Comparison of ENCODE assay signal across 18 cellular contexts in genomic region chr3:53074366-53074696, GRCh38. TPM values are rescaled to one million over a fixed set of nuclear protein-coding genes. Genes with fewer than 3 reads are reported as not detected.
A peak's percentile ranks its signal among the peaks of the same experiment; 100 is the strongest.
DNase-seq lines count a peak whose midpoint lies in the region; ATAC-seq and TF ChIP-seq lines count a peak whose summit lies in the region.
"Had no signal": no experiment of that assay in that cellular context is flagged by ENCODE, and none has a peak within 500 bp of the region (broad histone marks: within the 10 kb centered on the region; RNA-seq: fewer than 3 reads in every experiment).

No MANE protein-coding gene starts in this region.

- ATAC-seq in left cardiac atrium (no peak), WTC11 (no peak), left lobe of liver (peak; percentile 9), right lobe of liver (no peak), HG02870 (IDR thresholded peaks at IDR 0.05; ENCODE audit: unreplicated experiment) (no peak)

- intact Hi-C loops in cardiac septum (cut with DNase I) = loop anchor here (5.0 kb wide), 1 partner anchor 222 kb away; no protein-coding TSS in a partner anchor
- intact Hi-C loops in left cardiac atrium (cut with DNase I) = loop anchor here in 1 of 2 donors (5.0 to 10.0 kb wide), 2 partner anchors 140 to 332 kb away; no protein-coding TSS in a partner anchor
- intact Hi-C loops in right lobe of liver (cut with DNase I) = loop anchor here (10.0 kb wide), 2 partner anchors 210 to 220 kb away; no protein-coding TSS in a partner anchor

- peaks cover 2% of the 10 kb centered on the region; the same call in 1 of the 2 replicates for H3K27me3 Mint-ChIP-seq in WTC11 (ENCODE audit: low read depth)

- 78% methylated on average over 1 of the region's 1 CpG for WGBS in right lobe of liver (ENCODE audit: insufficient coverage, low coverage, low lambda C conversion rate, missing lambda C conversion rate)

- no peaks in the 10 kb centered on the region for H3K9me3 ChIP-seq in right lobe of liver
- H3K9me3 ChIP-seq: thoracic aorta had no signal

- DNase-seq in cardiac septum (ENCODE audit: low spot score) (peak; percentile 46), left cardiac atrium (no peak), WTC11 (ENCODE audit: low spot score) (peak; percentile 4), left lobe of liver (ENCODE audit: low spot score) (no peak), right lobe of liver (no peak), cortex of kidney (lab: John Stamatoyannopoulos, UW) (no peak)
- DNase-seq: central memory CD4-positive, alpha-beta T cell; DMS79; effector memory CD4-positive, alpha-beta T cell; kidney; MM.1S; NCI-H187; NCI-H446 treated with DMSO at 0.1 percent for 48 hours; occipital lobe; stimulated activated CD4-positive, alpha-beta T cell treated with anti-CD3 and anti-CD28 coated beads, Interleukin-4, amount 100 ng/mL, for 1 hour had no signal

- H3K9me3 Mint-ChIP-seq in WTC11 = no peaks in the 10 kb centered on the region

- no peak for TF ChIP-seq POLR2A in right lobe of liver (IDR thresholded peaks at IDR 0.05)

- peak overlapping the region; percentile 63; the same call in 1 of the 2 replicates for H3K27ac Mint-ChIP-seq in WTC11

- peaks cover 0 to 11% (median 0%) of the 10 kb centered on the region in 4 donors for H3K4me1 ChIP-seq in right lobe of liver

- no peak overlapping the region for H3K27ac ChIP-seq in right lobe of liver
- H3K27ac ChIP-seq: hepatocyte had no signal

- POLR2A ChIA-PET in WTC11 (lab: Charles Lee) = interaction anchor here (0.6 kb wide), 1 partner anchor 93 kb away, joined by 3 read pairs; no protein-coding TSS in a partner anchor

- no peaks in the 10 kb centered on the region for H3K36me3 ChIP-seq in right lobe of liver
- H3K36me3 ChIP-seq: thoracic aorta had no signal

- no peaks in the 10 kb centered on the region for H3K36me3 Mint-ChIP-seq in WTC11

- H3K4me3 Mint-ChIP-seq in WTC11 = no peak overlapping the region

- H3K4me1 Mint-ChIP-seq in WTC11 = peaks cover 19% of the 10 kb centered on the region

- TF ChIP-seq CTCF in WTC11 (IDR thresholded peaks at IDR 0.05) = no peak
- peak in 1 of 4 donors; percentile 9 for TF ChIP-seq CTCF in right lobe of liver (IDR thresholded peaks at IDR 0.05)

- no peak overlapping the region for H3K4me3 ChIP-seq in right lobe of liver
- H3K4me3 ChIP-seq: hepatocyte, thoracic aorta had no signal

- H3K27me3 ChIP-seq in right lobe of liver = no peaks in the 10 kb centered on the region
- H3K27me3 ChIP-seq: hepatocyte had no signal

- CTCF ChIA-PET in WTC11 (lab: Charles Lee) = interaction anchor here (1.4 to 1.7 kb wide), 4 partner anchors 9 to 223 kb away, joined by 4 to 7 read pairs (median 6); no protein-coding TSS in a partner anchor

TF ChIP-seq in WTC11, 78 proteins besides CTCF, POLR2A, EP300 and RAD21:
- TF ChIP-seq TCF7 (CRISPR knock-in tag; IDR thresholded peaks at IDR 0.05; ENCODE audit: low read depth) (no peak), ZNF263 (CRISPR knock-in tag; IDR thresholded peaks at IDR 0.05; ENCODE audit: low read depth) (no peak), TEAD4 (CRISPR knock-in tag; IDR thresholded peaks at IDR 0.05) (no peak), ZNF423 (CRISPR knock-in tag; IDR thresholded peaks at IDR 0.05) (no peak)
- TF ChIP-seq, protein P1, sequence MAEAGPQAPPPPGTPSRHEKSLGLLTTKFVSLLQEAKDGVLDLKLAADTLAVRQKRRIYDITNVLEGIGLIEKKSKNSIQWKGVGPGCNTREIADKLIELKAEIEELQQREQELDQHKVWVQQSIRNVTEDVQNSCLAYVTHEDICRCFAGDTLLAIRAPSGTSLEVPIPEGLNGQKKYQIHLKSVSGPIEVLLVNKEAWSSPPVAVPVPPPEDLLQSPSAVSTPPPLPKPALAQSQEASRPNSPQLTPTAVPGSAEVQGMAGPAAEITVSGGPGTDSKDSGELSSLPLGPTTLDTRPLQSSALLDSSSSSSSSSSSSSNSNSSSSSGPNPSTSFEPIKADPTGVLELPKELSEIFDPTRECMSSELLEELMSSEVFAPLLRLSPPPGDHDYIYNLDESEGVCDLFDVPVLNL (CRISPR knock-in tag; IDR thresholded peaks at IDR 0.05; ENCODE audit: borderline replicate concordance, low read depth) = no peak
- TF ChIP-seq, protein P2, sequence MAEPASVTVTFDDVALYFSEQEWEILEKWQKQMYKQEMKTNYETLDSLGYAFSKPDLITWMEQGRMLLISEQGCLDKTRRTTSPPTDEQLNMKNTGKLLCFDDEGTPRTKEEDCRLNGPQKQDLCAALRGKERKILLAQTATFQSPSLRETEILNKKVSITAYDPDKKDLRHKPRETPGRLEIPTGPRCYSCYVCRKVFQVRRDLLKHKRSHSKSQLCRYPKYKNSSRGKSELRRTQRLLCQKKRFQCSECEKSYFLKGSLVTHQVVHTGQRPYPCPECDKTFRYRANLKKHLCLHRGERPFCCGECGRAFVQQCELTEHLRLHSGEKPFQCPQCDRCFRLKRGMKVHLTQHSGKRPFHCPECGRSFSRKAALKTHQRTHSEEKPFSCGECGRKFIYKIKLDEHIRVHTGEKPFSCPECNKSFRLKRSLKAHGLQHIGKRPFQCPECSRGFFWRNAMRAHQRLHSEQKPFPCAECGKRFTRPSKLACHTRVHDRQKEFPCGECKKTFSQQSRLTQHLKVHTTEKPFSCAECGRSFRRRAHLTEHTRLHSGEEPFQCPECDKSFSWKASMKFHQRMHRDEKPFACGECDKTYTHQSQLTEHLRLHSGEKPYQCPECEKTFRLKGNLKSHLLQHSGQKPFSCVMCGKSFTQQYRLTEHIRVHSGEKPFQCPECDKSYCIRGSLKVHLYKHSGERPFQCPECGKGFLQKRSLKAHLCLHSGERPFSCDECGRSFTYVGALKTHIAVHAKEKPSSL (CRISPR knock-in tag; conservative IDR thresholded peaks at IDR 0.05) = no peak
TF ChIP-seq in WTC11: peak in this region for 0.

RNA-seq across cellular contexts. Expression of gene SFMBT1, which starts 28.5 kb away (rescaled TPM):
- total RNA-seq in cardiac septum (14.7 TPM), left cardiac atrium (10 to 100 TPM; 12.7 to 16.4 TPM), WTC11 (2021) (12.3 to 20.9 TPM (median 14.7 TPM) in 3 replicates), left lobe of liver (14.0 TPM), right lobe of liver (10 to 100 TPM in 4 of 6 experiments, 1 to 10 TPM in 2; 9.2 to 14.0 (median 10.7) TPM)

RNA-seq across cellular contexts. Expression of gene RFT1, which starts 55.9 kb away (rescaled TPM):
- total RNA-seq in cardiac septum (8.6 TPM), left cardiac atrium (10 to 100 TPM; 11.8 to 12.6 TPM), WTC11 (2021) (26.3 to 28.0 TPM (median 27.1 TPM) in 3 replicates), left lobe of liver (11.8 TPM), right lobe of liver (10 to 100 TPM in 4 of 6 experiments, 1 to 10 TPM in 2; 9.3 to 12.4 (median 10.4) TPM)

Comparison
In these comparisons a context has a peak if more than half of its experiments do, and no peak if none do; other contexts are left out.
1. DNase-seq: peak in cardiac septum (single experiment) and WTC11 (single experiment); none in left cardiac atrium (single experiment), left lobe of liver (single experiment), right lobe of liver (0 of 3) and cortex of kidney (single experiment).